ENCODE assay signal across 26 cellular contexts in genomic region chr10:11581213-11581612, GRCh38. TPM values are rescaled to one million over a fixed set of nuclear protein-coding genes. Genes with fewer than 3 reads are reported as not detected.
DNase-seq lines count a peak whose midpoint lies in the region; ATAC-seq and TF ChIP-seq lines count a peak whose summit lies in the region.
"Had no signal": no experiment of that assay in that cellular context is flagged by ENCODE, and none has a peak within 500 bp of the region (broad histone marks: within the 10 kb centered on the region; RNA-seq: fewer than 3 reads in every experiment).

No MANE protein-coding gene starts in this region.

- H3K27ac ChIP-seq in lower lobe of right lung (no peak overlapping the region), testis (no peak overlapping the region)
- H3K27ac ChIP-seq: epithelial cell of prostate, foreskin keratinocyte, hepatocyte, KMS-11, left ventricle myocardium inferior, prostate gland, skin epidermis, tibial nerve had no signal

- H3K36me3 ChIP-seq in lower lobe of right lung (no peaks in the 10 kb centered on the region), testis (ENCODE audit: low read depth, missing control alignments) (no peaks in the 10 kb centered on the region)
- H3K36me3 ChIP-seq: left ventricle myocardium inferior, prostate gland had no signal

- H3K27ac Mint-ChIP-seq in activated naive CD8-positive, alpha-beta T cell = peak overlapping the region; percentile 68
- peak overlapping the region; percentile 18 to 83 (median 60) for H3K27ac Mint-ChIP-seq in naive B cell

- peak overlapping the region; percentile 40 for H3K4me3 Mint-ChIP-seq in activated naive CD8-positive, alpha-beta T cell
- H3K4me3 Mint-ChIP-seq in naive B cell = peak overlapping the region in 1 of 8 donors; percentile 16

- 55 to 58% methylated on average over 2 of the region's 2 CpGs for WGBS in testis, 2 donors

- intact Hi-C loops in lower lobe of right lung (cut with DNase I) (no loop called here), testis (cut with DNase I; ENCODE audit: low total_unique reads) (no loop called here)

- TF ChIP-seq POLR2A in testis (IDR thresholded peaks at IDR 0.05) (no peak), GM18505 (IDR thresholded peaks at IDR 0.05; ENCODE audit: borderline replicate concordance, extremely low read depth, insufficient read depth, insufficient read length) (no peak)

- H3K4me1 Mint-ChIP-seq in activated naive CD8-positive, alpha-beta T cell (ENCODE audit: low read depth) = peaks cover 35% of the 10 kb centered on the region
- H3K4me1 Mint-ChIP-seq in naive B cell = peaks cover 31 to 67% (median 59%) of the 10 kb centered on the region in 3 donors

- H3K9me3 ChIP-seq in lower lobe of right lung = no peaks in the 10 kb centered on the region
- no peaks in the 10 kb centered on the region for H3K9me3 ChIP-seq in testis
- H3K9me3 ChIP-seq: prostate gland had no signal

- H3K9me3 Mint-ChIP-seq in activated naive CD8-positive, alpha-beta T cell (ENCODE audit: low read depth) = no peaks in the 10 kb centered on the region
- peaks cover 0 to 9% (median 3%) of the 10 kb centered on the region in 7 donors for H3K9me3 Mint-ChIP-seq in naive B cell

- TF ChIP-seq CTCF in lower lobe of right lung (IDR thresholded peaks at IDR 0.05) (no peak), testis (IDR thresholded peaks at IDR 0.05) (no peak)

- H3K27me3 ChIP-seq in lower lobe of right lung (ENCODE audit: low read depth) = no peaks in the 10 kb centered on the region
- no peaks in the 10 kb centered on the region for H3K27me3 ChIP-seq in testis
- H3K27me3 ChIP-seq: foreskin keratinocyte, hepatocyte, tibial nerve had no signal

- peaks cover 5% of the 10 kb centered on the region for H3K36me3 Mint-ChIP-seq in activated naive CD8-positive, alpha-beta T cell
- peaks cover 0 to 6% of the 10 kb centered on the region in 2 donors for H3K36me3 Mint-ChIP-seq in naive B cell

- ATAC-seq in naive B cell (ENCODE audit: low read depth in 2 of 2) = no peak
- ATAC-seq in lower lobe of right lung = no peak
- ATAC-seq in GM18505 (IDR thresholded peaks at IDR 0.05; ENCODE audit: unreplicated experiment) = no peak
- ATAC-seq: foreskin keratinocyte, mucosa of descending colon had no signal

- no peaks in the 10 kb centered on the region for H3K27me3 Mint-ChIP-seq in activated naive CD8-positive, alpha-beta T cell
- H3K27me3 Mint-ChIP-seq in naive B cell = no peaks in the 10 kb centered on the region

- peak; percentile 8 for DNase-seq in AG20443 (ENCODE audit: low spot score)
- peak; percentile 14 for DNase-seq in EH (ENCODE audit: low read depth)
- DNase-seq in naive B cell = no peak
- DNase-seq in lower lobe of right lung = no peak
- no peak for DNase-seq in testis
- DNase-seq: activated CD4-positive, CD25-positive, alpha-beta regulatory T cell treated with anti-CD3 and anti-CD28 coated beads, Interleukin-2, amount 50 U/mL, for 72 hours; activated effector memory CD4-positive, alpha-beta T cell treated with anti-CD3 and anti-CD28 coated beads, Interleukin-2, amount 50 U/mL, for 16 hours; AML-193; aorta; central memory CD4-positive, alpha-beta T cell; DMS79; foreskin keratinocyte; left ventricle myocardium inferior; NCI-H146; NCI-H526 treated with DMSO at 0.1 percent for 48 hours; stimulated activated CD4-positive, alpha-beta T cell treated with anti-CD3 and anti-CD28 coated beads, Interleukin-1b, Interleukin-23, amount 100 ng/mL, for 48 hours; T-helper 9 cell had no signal

- H3K4me1 ChIP-seq in lower lobe of right lung = no peaks in the 10 kb centered on the region
- H3K4me1 ChIP-seq in testis = no peaks in the 10 kb centered on the region
- H3K4me1 ChIP-seq: left ventricle myocardium inferior, prostate gland, tibial nerve had no signal

- H3K4me3 ChIP-seq in lower lobe of right lung = no peak overlapping the region
- H3K4me3 ChIP-seq in testis = no peak overlapping the region
- H3K4me3 ChIP-seq: hepatocyte, left ventricle myocardium inferior, mucosa of descending colon, prostate gland, skin epidermis, tibial nerve had no signal

RNA-seq across cellular contexts. Expression of gene USP6NL, which starts 30.2 kb away (rescaled TPM):
- 10 to 100 TPM; 37.8 to 56.8 (median 50.2) TPM for polyA plus RNA-seq in naive B cell (ENCODE audit: low read depth in 6 of 6)
- total RNA-seq in lower lobe of right lung = 20.0 TPM
- total RNA-seq in testis = 10 to 100 TPM; 50.4 to 56.1 TPM
- 64.9 TPM for polyA plus RNA-seq in testis (ENCODE audit: insufficient read depth, low read depth, low replicate concordance)

Comparison
In these comparisons a context has a peak if more than half of its experiments do, and no peak if none do; other contexts are left out.
1. DNase-seq: peak in AG20443 (single experiment) and EH (single experiment); none in naive B cell (single experiment), lower lobe of right lung (single experiment) and testis (single experiment).